ENCODE assay signal across 8 cellular contexts in genomic region chr17:67377727-67378443, GRCh38. TPM values are rescaled to one million over a fixed set of nuclear protein-coding genes. Genes with fewer than 3 reads are reported as not detected.
A peak's percentile ranks its signal among the peaks of the same experiment; 100 is the strongest.
DNase-seq lines count a peak whose midpoint lies in the region; ATAC-seq and TF ChIP-seq lines count a peak whose summit lies in the region.

No MANE protein-coding gene starts in this region.

- no peak for TF ChIP-seq POLR2A in thyroid gland (IDR thresholded peaks at IDR 0.05)

- H3K4me3 Mint-ChIP-seq in naive thymus-derived CD4-positive, alpha-beta T cell = peak overlapping the region; percentile 86 to 99 (median 90)

- peaks cover 17 to 35% of the 10 kb centered on the region in 2 donors for H3K4me1 ChIP-seq in naive thymus-derived CD4-positive, alpha-beta T cell (ENCODE audit: control insufficient read depth in 2 of 2, insufficient read depth in 2 of 2, low read length in 2 of 2)
- H3K4me1 ChIP-seq in thyroid gland = peaks cover 5 to 20% of the 10 kb centered on the region in 2 donors

- peak; percentile 29 for ATAC-seq in HG02642 (IDR thresholded peaks at IDR 0.05; ENCODE audit: poor library complexity, unreplicated experiment)
- ATAC-seq in esophagus mucosa = peak; percentile 42
- ATAC-seq in naive thymus-derived CD4-positive, alpha-beta T cell = peak; percentile 24

- no peaks in the 10 kb centered on the region for H3K9me3 ChIP-seq in naive thymus-derived CD4-positive, alpha-beta T cell (ENCODE audit: control insufficient read depth in 2 of 3, low read length in 3 of 3)
- no peaks in the 10 kb centered on the region for H3K9me3 ChIP-seq in thyroid gland

- POLR2A ChIA-PET in naive thymus-derived CD4-positive, alpha-beta T cell (lab: Charles Lee) = interaction anchor here (0.6 to 10.5 kb wide), 24 partner anchors 9 to 138 kb away, joined by 3 to 176 read pairs (median 8); partner anchors contain the start of gene PSMD12

- 0 to 1% methylated on average over 22 to 29 of the region's 74 CpGs for WGBS in thyroid gland, 2 donors

- intact Hi-C loops in naive thymus-derived CD4-positive, alpha-beta T cell (cut with micrococcal nuclease) = loop anchor here (1.0 to 10.0 kb wide), 12 partner anchors 12 to 1173 kb away; partner anchors contain the start of genes BPTF (in 1 of the 2), KPNA2 (in 1 of the 2), PRKAR1A (in 1 of the 2) and PSMD12 (in 1 of the 2)
- intact Hi-C loops in thyroid gland (cut with DNase I) = loop anchor here (2.0 to 10.0 kb wide), 5 partner anchors 99 to 337 kb away; partner anchors contain the start of gene NOL11

- H3K27ac Mint-ChIP-seq in naive thymus-derived CD4-positive, alpha-beta T cell = peak overlapping the region; percentile 78 to 98 (median 91)

- TF ChIP-seq CTCF in GM06990 (IDR thresholded peaks at IDR 0.05; ENCODE audit: insufficient read depth, low read length, poor library complexity, severe bottlenecking) (no peak), thyroid gland (IDR thresholded peaks at IDR 0.05) (peak in 3 of 6 experiments; percentile 20 to 44 (median 21))

- peak; percentile 71 for DNase-seq in GM06990 (ENCODE audit: extremely low read depth, insufficient read length)
- peak; percentile 68 for DNase-seq in NCI-H748 (lab: John Stamatoyannopoulos, UW; ENCODE audit: unreplicated experiment)
- peak; percentile 75 to 78 for DNase-seq in activated T-cell treated with anti-CD3 and anti-CD28 coated beads, Interleukin-2, amount 50 U/mL, for 48 hours
- peak in 8 of 9 donors; percentile 51 to 66 (median 61) for DNase-seq in naive thymus-derived CD4-positive, alpha-beta T cell
- DNase-seq in thyroid gland = peak; percentile 53 to 56
- no peak for DNase-seq in DMS79 (lab: John Stamatoyannopoulos, UW)

- H3K27me3 Mint-ChIP-seq in naive thymus-derived CD4-positive, alpha-beta T cell = no peaks in the 10 kb centered on the region

- H3K27me3 ChIP-seq in GM06990 (replicated peaks; ENCODE audit: control insufficient read depth, insufficient read depth, low read length) (no peaks in the 10 kb centered on the region), thyroid gland (no peaks in the 10 kb centered on the region)
- H3K27me3 ChIP-seq in naive thymus-derived CD4-positive, alpha-beta T cell (ENCODE audit: control insufficient read depth in 2 of 2, insufficient read depth in 2 of 2, low read length in 2 of 2) = no peaks in the 10 kb centered on the region

- H3K27ac ChIP-seq in naive thymus-derived CD4-positive, alpha-beta T cell (ENCODE audit: low read depth, low read length) = peak overlapping the region; percentile 86
- H3K27ac ChIP-seq in thyroid gland = peak overlapping the region; percentile 85 to 98 (median 89)

- H3K4me3 ChIP-seq in GM06990 (replicated peaks; ENCODE audit: low read depth, low read length) (peak overlapping the region; percentile 83), thyroid gland (replicated peaks in 1 of 3) (peak overlapping the region; percentile 83 to 94 (median 85))
- peak overlapping the region; percentile 92 for H3K4me3 ChIP-seq in naive thymus-derived CD4-positive, alpha-beta T cell (ENCODE audit: low read length)

- H3K9me3 Mint-ChIP-seq in naive thymus-derived CD4-positive, alpha-beta T cell = no peaks in the 10 kb centered on the region

- H3K36me3 Mint-ChIP-seq in naive thymus-derived CD4-positive, alpha-beta T cell = peaks cover 0 to 16% (median 9%) of the 10 kb centered on the region in 5 donors

- CTCF ChIA-PET in naive thymus-derived CD4-positive, alpha-beta T cell (lab: Charles Lee) = interaction anchor here (0.6 to 9.6 kb wide), 18 partner anchors 10 to 597 kb away, joined by 3 to 180 read pairs (median 6); partner anchors contain the start of gene PSMD12

- H3K36me3 ChIP-seq in GM06990 (ENCODE audit: control insufficient read depth, insufficient read depth, low read length) = no peaks in the 10 kb centered on the region
- peaks cover 0 to 10% (median 0%) of the 10 kb centered on the region in 3 experiments for H3K36me3 ChIP-seq in naive thymus-derived CD4-positive, alpha-beta T cell (ENCODE audit: control insufficient read depth in 2 of 3, insufficient read depth in 3 of 3, low read length in 3 of 3)
- no peaks in the 10 kb centered on the region for H3K36me3 ChIP-seq in thyroid gland

- H3K4me1 Mint-ChIP-seq in naive thymus-derived CD4-positive, alpha-beta T cell = peaks cover 26 to 58% (median 47%) of the 10 kb centered on the region in 7 donors

RNA-seq across cellular contexts. Expression of gene PITPNC1, which starts 0.8 kb away (rescaled TPM):
- total RNA-seq in esophagus mucosa = 16.0 TPM
- 100 to 1,000 TPM in 2 of 5 experiments, 10 to 100 TPM in 3; 53.1 to 108 (median 99.6) TPM for total RNA-seq in naive thymus-derived CD4-positive, alpha-beta T cell
- polyA plus RNA-seq in naive thymus-derived CD4-positive, alpha-beta T cell = 100 to 1,000 TPM; 117 to 148 TPM
- 10 to 100 TPM in 1 of 4 donors, 1 to 10 TPM in 3; 3.6 to 14.2 (median 7.3) TPM for total RNA-seq in thyroid gland

RNA-seq across cellular contexts. Expression of gene PSMD12, which starts 11.5 kb away (rescaled TPM):
- total RNA-seq in esophagus mucosa (40.3 TPM), thyroid gland (10 to 100 TPM; 19.1 to 30.9 (median 23.5) TPM)
- total RNA-seq in naive thymus-derived CD4-positive, alpha-beta T cell = 10 to 100 TPM; 35.8 to 54.4 (median 40.5) TPM
- 10 to 100 TPM; 30.4 to 37.1 TPM for polyA plus RNA-seq in naive thymus-derived CD4-positive, alpha-beta T cell
